18 cellular contexts compared by ENCODE assay signal in genomic region chr14:68729556-68729955, GRCh38.
DNase-seq lines count a peak whose midpoint lies in the region; ATAC-seq, FAIRE-seq and TF ChIP-seq lines count a peak whose summit lies in the region.
"Had no signal": no experiment of that assay in that cellular context is flagged by ENCODE, and none has a peak within 500 bp of the region (broad histone marks: within the 10 kb centered on the region; RNA-seq: fewer than 3 reads in every experiment).

No MANE protein-coding gene starts in this region.

- H3K4me3 Mint-ChIP-seq in brain: peak overlapping the region in 1 of 5 experiments; percentile 24
- H3K4me3 Mint-ChIP-seq: activated CD8-positive, alpha-beta T cell treated with anti-CD3 and anti-CD28 coated beads, Interleukin-2, amount 10 ng/mL, durations not matched to agents 7 days and 5 days; activated naive CD8-positive, alpha-beta T cell treated with anti-CD3 and anti-CD28 coated beads, Interleukin-2, amount 10 ng/mL, durations not matched to agents 7 days and 5 days; H9 had no signal

- H3K9me3 ChIP-seq in gastrocnemius medialis (no peaks in the 10 kb centered on the region), BE2C (no peaks in the 10 kb centered on the region)
- H3K9me3 ChIP-seq: breast epithelium, ovary had no signal

- H3K36me3 Mint-ChIP-seq in brain: no peaks in the 10 kb centered on the region
- H3K36me3 Mint-ChIP-seq: activated naive CD8-positive, alpha-beta T cell treated with anti-CD3 and anti-CD28 coated beads, Interleukin-2, amount 10 ng/mL, durations not matched to agents 7 days and 5 days had no signal

- peaks cover 8% of the 10 kb centered on the region for H3K27me3 Mint-ChIP-seq in brain

- peak; percentile 20 for ATAC-seq in left ventricle myocardium superior
- ATAC-seq in gastrocnemius medialis: peak; percentile 48 to 60
- no peak for ATAC-seq in GM21360 (IDR thresholded peaks at IDR 0.05; ENCODE audit: unreplicated experiment)
- ATAC-seq: activated CD8-positive, alpha-beta T cell treated with anti-CD3 and anti-CD28 coated beads, Interleukin-2, amount 10 ng/mL, durations not matched to agents 7 days and 5 days had no signal

- no peak for TF ChIP-seq CTCF in brain (conservative IDR thresholded peaks at IDR 0.05)
- TF ChIP-seq CTCF in gastrocnemius medialis (IDR thresholded peaks at IDR 0.05 in 4 of 5, conservative IDR thresholded peaks at IDR 0.05 in 1 of 5): no peak
- TF ChIP-seq CTCF in BE2C (IDR thresholded peaks at IDR 0.05; ENCODE audit: low read depth, low read length): no peak
- no peak for TF ChIP-seq CTCF in coronary artery (IDR thresholded peaks at IDR 0.05)

- no peak for TF ChIP-seq POLR2A in gastrocnemius medialis (IDR thresholded peaks at IDR 0.05)

- H3K4me3 ChIP-seq in gastrocnemius medialis: no peak overlapping the region
- H3K4me3 ChIP-seq in BE2C (ENCODE audit: low read depth, low read length): no peak overlapping the region
- H3K4me3 ChIP-seq in coronary artery: no peak overlapping the region
- H3K4me3 ChIP-seq: breast epithelium, ovary, skin epidermis had no signal

- H3K27ac Mint-ChIP-seq in brain: peak overlapping the region; percentile 93 to 97 (median 96)
- H3K27ac Mint-ChIP-seq: activated CD8-positive, alpha-beta T cell treated with anti-CD3 and anti-CD28 coated beads, Interleukin-2, amount 10 ng/mL, durations not matched to agents 7 days and 5 days; activated naive CD8-positive, alpha-beta T cell treated with anti-CD3 and anti-CD28 coated beads, Interleukin-2, amount 10 ng/mL, durations not matched to agents 7 days and 5 days; H9 had no signal

- in situ Hi-C loops in gastrocnemius medialis (cut with MboI; ENCODE audit: low sequenced_read_pairs in 4 of 4): no loop called here

- peak; percentile 69 for FAIRE-seq in HTR-8/SVneo (lab: Jason Lieb, UNC)

- peaks cover 0 to 3% (median 0%) of the 10 kb centered on the region in 5 experiments for H3K9me3 Mint-ChIP-seq in brain
- H3K9me3 Mint-ChIP-seq: activated naive CD8-positive, alpha-beta T cell treated with anti-CD3 and anti-CD28 coated beads, Interleukin-2, amount 10 ng/mL, durations not matched to agents 7 days and 5 days; H9 had no signal

- H3K36me3 ChIP-seq in gastrocnemius medialis: no peaks in the 10 kb centered on the region
- H3K36me3 ChIP-seq in BE2C: no peaks in the 10 kb centered on the region
- H3K36me3 ChIP-seq: breast epithelium, ovary had no signal

- intact Hi-C loops in left ventricle myocardium superior (cut with micrococcal nuclease) (no loop called here), gastrocnemius medialis (cut with DNase I; ENCODE audit: low total_unique reads) (no loop called here), posterior cingulate gyrus (cut with DNase I) (no loop called here)

- H3K4me1 Mint-ChIP-seq in brain: peaks cover 71% of the 10 kb centered on the region

- H3K4me1 ChIP-seq in gastrocnemius medialis (peaks cover 5 to 26% of the 10 kb centered on the region in 2 donors), BE2C (no peaks in the 10 kb centered on the region)
- H3K4me1 ChIP-seq: breast epithelium had no signal

- DNase-seq in HTR-8/SVneo (ENCODE audit: insufficient read length, low spot score) (no peak), left ventricle myocardium superior (no peak), gastrocnemius medialis (peak in 1 of 2 donors; percentile 9), BE2C (no peak), coronary artery (ENCODE audit: low spot score) (no peak), posterior cingulate gyrus (no peak)
- DNase-seq: activated CD8-positive, alpha-beta T cell treated with anti-CD3 and anti-CD28 coated beads, Interleukin-2, amount 10 ng/mL, durations not matched to agents 7 days and 5 days; activated naive CD8-positive, alpha-beta T cell treated with anti-CD3 and anti-CD28 coated beads, Interleukin-2, amount 10 ng/mL, durations not matched to agents 7 days and 5 days; DMS153; effector CD8-positive, alpha-beta T cell; H9; NCI-H1105 treated with DMSO at 0.1 percent for 48 hours; ovary had no signal

- H3K27me3 ChIP-seq in gastrocnemius medialis (no peaks in the 10 kb centered on the region), BE2C (no peaks in the 10 kb centered on the region)
- H3K27me3 ChIP-seq: breast epithelium, ovary had no signal

- H3K27ac ChIP-seq in gastrocnemius medialis (peak overlapping the region; percentile 24 to 59 (median 50)), coronary artery (no peak overlapping the region)
- H3K27ac ChIP-seq: KMS-11, ovary had no signal

Comparison
In these comparisons a context has a peak if more than half of its experiments do, and no peak if none do; other contexts are left out.
1. H3K27ac ChIP-seq: peak in gastrocnemius medialis (4 of 4); none in coronary artery (0 of 2).